8 cellular contexts compared by ENCODE assay signal in the genomic region with DNA sequence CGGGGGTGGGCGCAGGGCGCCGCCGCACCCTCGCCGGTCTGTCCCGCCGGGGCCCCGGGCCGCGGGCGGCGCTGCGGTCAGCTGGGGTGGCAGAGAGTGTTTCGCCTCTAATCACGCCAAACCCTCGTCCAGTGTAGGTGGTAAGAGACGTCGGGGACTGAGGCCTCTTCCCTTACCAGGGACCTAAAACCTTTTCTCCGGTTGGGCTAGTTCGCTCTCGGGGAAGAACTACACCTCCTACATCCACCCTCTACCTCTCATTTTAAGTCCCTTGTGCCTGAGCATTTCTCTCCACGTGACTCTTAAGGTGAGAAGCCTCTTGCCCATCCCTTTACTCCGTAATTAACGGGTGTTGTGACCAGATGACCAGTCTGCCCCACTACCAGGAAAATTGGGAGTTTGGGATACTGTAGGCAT. TPM values are rescaled to one million over a fixed set of nuclear protein-coding genes. Genes with fewer than 3 reads are reported as not detected.
DNase-seq lines count a peak whose midpoint lies in the region; ATAC-seq, FAIRE-seq and TF ChIP-seq lines count a peak whose summit lies in the region.

No MANE protein-coding gene starts in this region.

- peak overlapping the region; percentile 82 for H3K4me3 Mint-ChIP-seq in activated naive CD8-positive, alpha-beta T cell treated with anti-CD3 and anti-CD28 coated beads for 36 hours
- H3K4me3 Mint-ChIP-seq in immature natural killer cell, result peak overlapping the region; percentile 84 to 90 (median 87)

- H3K4me2 ChIP-seq in IMR-90 (ENCODE audit: low read depth, low read length), result peak overlapping the region; percentile 99

- H2BK5ac ChIP-seq in IMR-90 (ENCODE audit: low read depth, low read length, poor library complexity, severe bottlenecking), result peak overlapping the region; percentile 16

- H3K18ac ChIP-seq in IMR-90 (ENCODE audit: low read depth, low read length), result peak overlapping the region; percentile 62

- H3K4me1 ChIP-seq in IMR-90 (ENCODE audit: control insufficient read depth, insufficient read depth, low read length) (peaks cover 6% of the 10 kb centered on the region), spleen (peaks cover 5 to 49% (median 24%) of the 10 kb centered on the region in 6 donors)

- H2BK120ac ChIP-seq in IMR-90 (ENCODE audit: low read depth, low read length), result peak overlapping the region; percentile 63

- H3K23ac ChIP-seq in IMR-90 (ENCODE audit: low read depth, low read length), result peak overlapping the region; percentile 52

- intact Hi-C loops in IMR-90 (cut with micrococcal nuclease) (no loop called here), spleen (cut with DNase I; ENCODE audit: low total_unique reads) (no loop called here)

- H2AK5ac ChIP-seq in IMR-90 (ENCODE audit: low read depth, low read length), result peak overlapping the region; percentile 66

- peaks cover 37% of the 10 kb centered on the region for H3K36me3 Mint-ChIP-seq in activated naive CD8-positive, alpha-beta T cell treated with anti-CD3 and anti-CD28 coated beads for 36 hours
- peaks cover 0 to 4% (median 0%) of the 10 kb centered on the region in 3 donors for H3K36me3 Mint-ChIP-seq in immature natural killer cell

- dilution Hi-C loops in IMR-90 (cut with HindIII; ENCODE audit: low sequenced_read_pairs, unreplicated experiment), result no loop called here

- FAIRE-seq in GM12892 (lab: Jason Lieb, UNC), result peak; percentile 77

- peak overlapping the region; percentile 72 for H3K4me3 ChIP-seq in IMR-90 (ENCODE audit: insufficient read depth, low read depth, low read length)
- peak overlapping the region; percentile 40 to 87 (median 64) for H3K4me3 ChIP-seq in spleen

- H3K27ac Mint-ChIP-seq in activated naive CD8-positive, alpha-beta T cell treated with anti-CD3 and anti-CD28 coated beads for 36 hours, result peak overlapping the region; percentile 81
- H3K27ac Mint-ChIP-seq in immature natural killer cell, result peak overlapping the region; percentile 86 to 96 (median 94)

- peak overlapping the region; percentile 90 for H2AFZ ChIP-seq in IMR-90 (replicated peaks; ENCODE audit: low read length, poor library complexity)

- BruUV-seq in IMR-90 (replicated peaks; lab: Mats Ljungman, UMichigan), result no TSS peak

- H3K9me1 ChIP-seq in IMR-90 (ENCODE audit: insufficient read depth, low read length), result peaks cover 16% of the 10 kb centered on the region

- H3K14ac ChIP-seq in IMR-90 (replicated peaks; ENCODE audit: low read depth, low read length), result peak overlapping the region; percentile 89

- 0 out of 2 replicates have a peak overlapping the region, but pooled peaks have one; percentile 9 for H2BK20ac ChIP-seq in IMR-90 (ENCODE audit: low read depth, low read length)

- peak overlapping the region; percentile 87 for H3K9ac ChIP-seq in IMR-90 (ENCODE audit: low read depth, low read length)

- peak overlapping the region; percentile 92 to 95 for H4K8ac ChIP-seq in IMR-90 (ENCODE audit: low read depth in 2 of 2, low read length in 2 of 2)

- peaks cover under 1% of the 10 kb centered on the region for H3K9me3 Mint-ChIP-seq in activated naive CD8-positive, alpha-beta T cell treated with anti-CD3 and anti-CD28 coated beads for 36 hours
- no peaks in the 10 kb centered on the region for H3K9me3 Mint-ChIP-seq in immature natural killer cell

- H4K5ac ChIP-seq in IMR-90 (ENCODE audit: low read depth, low read length), result peak overlapping the region; percentile 62

- peak overlapping the region; percentile 68 for H2AK9ac ChIP-seq in IMR-90 (replicated peaks; ENCODE audit: low read depth, low read length, poor library complexity)

- H3K27me3 ChIP-seq in IMR-90 (ENCODE audit: control insufficient read depth, insufficient read depth, low read length) (no peaks in the 10 kb centered on the region), spleen (replicated peaks in 1 of 7) (no peaks in the 10 kb centered on the region)

- peak overlapping the region; percentile 82 for H3K56ac ChIP-seq in IMR-90 (ENCODE audit: extremely low read depth, insufficient read depth, low read length)

- H3K27ac ChIP-seq in IMR-90 (ENCODE audit: insufficient read depth, low read length) (peak overlapping the region; percentile 65), spleen (peak overlapping the region in 7 of 8 donors; percentile 80 to 96 (median 93))

- H3K4me1 Mint-ChIP-seq in activated naive CD8-positive, alpha-beta T cell treated with anti-CD3 and anti-CD28 coated beads for 36 hours, result peaks cover 37% of the 10 kb centered on the region
- peaks cover 48 to 54% of the 10 kb centered on the region in 2 donors for H3K4me1 Mint-ChIP-seq in immature natural killer cell

- no CpG with 5 or more reads among the region's 26 CpGs for WGBS in IMR-90 (ENCODE audit: extremely low coverage in 2 of 2, insufficient read length in 1 of 2), 2 experiments
- WGBS in spleen, 5 donors, result 1 to 2% (median 1%) methylated on average over 10 to 26 of the region's 26 CpGs

- ATAC-seq in GM21576 (IDR thresholded peaks at IDR 0.05; ENCODE audit: unreplicated experiment) (peak; percentile 29), IMR-90 (ENCODE audit: low read depth) (peak; percentile 47)

- peaks cover 17 to 43% of the 10 kb centered on the region in 2 experiments for H3K79me1 ChIP-seq in IMR-90 (ENCODE audit: low read depth in 1 of 2, low read length in 2 of 2)

- DNase-seq in GM12892 (ENCODE audit: insufficient read length) (no peak), IMR-90 (peak; percentile 19), immature natural killer cell (no peak), spleen (no peak), amniotic stem cell (lab: John Stamatoyannopoulos, UW) (no peak), MV-4-11 (lab: John Stamatoyannopoulos, UW) (no peak)
- no peak for DNase-seq in activated naive CD8-positive, alpha-beta T cell treated with anti-CD3 and anti-CD28 coated beads for 36 hours

- H3K36me3 ChIP-seq in IMR-90 (ENCODE audit: control insufficient read depth, insufficient read depth, low read length) (peaks cover 8% of the 10 kb centered on the region; the same call in 1 of the 2 replicates), spleen (peaks cover 0 to 7% (median 0%) of the 10 kb centered on the region in 6 donors)

- H3K4ac ChIP-seq in IMR-90 (ENCODE audit: low read depth, low read length), result peak overlapping the region; percentile 90

- H3K9me3 ChIP-seq in IMR-90 (ENCODE audit: control insufficient read depth, insufficient read depth, low read length) (no peaks in the 10 kb centered on the region), spleen (peaks cover 0 to 11% (median 3%) of the 10 kb centered on the region in 8 donors)

- H4K20me1 ChIP-seq in IMR-90 (ENCODE audit: insufficient read depth, low read length), result no peaks in the 10 kb centered on the region; the same call in 1 of the 2 replicates

- H2BK15ac ChIP-seq in IMR-90 (ENCODE audit: low read depth, low read length), result no peak overlapping the region

- peak overlapping the region; percentile 78 for H4K91ac ChIP-seq in IMR-90 (ENCODE audit: insufficient read depth, low read depth, low read length)

- TF ChIP-seq RAD21 in IMR-90 (IDR thresholded peaks at IDR 0.05; ENCODE audit: low read length), result 0 out of 2 replicates have a peak, but pooled peaks have one; percentile 2

- TF ChIP-seq POLR2A in GM12892 (IDR thresholded peaks at IDR 0.05; ENCODE audit: low read depth, low read length) (no peak), IMR-90 (IDR thresholded peaks at IDR 0.05; ENCODE audit: low read depth, low read length) (no peak), spleen (IDR thresholded peaks at IDR 0.05) (no peak)

- CTCF ChIA-PET in IMR-90 (lab: Yijun Ruan, JAX), result no interaction called here

- POLR2A ChIA-PET in IMR-90 (lab: Charles Lee; ENCODE audit: unreplicated experiment), result interaction anchor here (0.6 kb wide), 1 partner anchor 50 kb away, joined by 4 read pairs; no protein-coding TSS in a partner anchor

- in situ Hi-C loops in IMR-90 (cut with MboI; ENCODE audit: low sequenced_read_pairs), result no loop called here

- no peaks in the 10 kb centered on the region for H3K27me3 Mint-ChIP-seq in activated naive CD8-positive, alpha-beta T cell treated with anti-CD3 and anti-CD28 coated beads for 36 hours
- H3K27me3 Mint-ChIP-seq in immature natural killer cell (ENCODE audit: low read depth in 3 of 3), result peaks cover 2 to 15% (median 5%) of the 10 kb centered on the region in 3 donors

- TF ChIP-seq CTCF in IMR-90 (conservative IDR thresholded peaks at IDR 0.05; ENCODE audit: low read depth, low read length) (no peak), spleen (IDR thresholded peaks at IDR 0.05 in 8 of 11, conservative IDR thresholded peaks at IDR 0.05 in 3 of 11) (no peak)

TF ChIP-seq in IMR-90, 13 proteins besides CTCF, POLR2A, EP300 and RAD21 (continues in another document):
- no peak for TF ChIP-seq CHD1 (IDR thresholded peaks at IDR 0.05; ENCODE audit: low read depth, low read length)
- no peak for TF ChIP-seq SMC3 (IDR thresholded peaks at IDR 0.05; ENCODE audit: low read depth, low read length)
- TF ChIP-seq RFX5 (IDR thresholded peaks at IDR 0.05; ENCODE audit: low read depth, low read length), result no peak
- TF ChIP-seq ELK1 (IDR thresholded peaks at IDR 0.05; ENCODE audit: borderline replicate concordance, low read depth, low read length), result no peak

RNA-seq across cellular contexts. Expression of gene TMEM42, which starts 0.5 kb away (rescaled TPM):
- 15.3 TPM for polyA plus RNA-seq in GM12892 (2012; ENCODE audit: missing spikeins)
- total RNA-seq in IMR-90 (2012; rRNA removed) (10.3 and 13.1 TPM in 2 replicates), spleen (10 to 100 TPM in 6 of 7 donors, 1 to 10 TPM in 1; 9.5 to 15.8 (median 14.3) TPM)
- polyA plus RNA-seq in IMR-90 (2012; rRNA removed) (23.7 and 24.7 TPM in 2 replicates), immature natural killer cell (10 to 100 TPM; 27.9 to 54.2 (median 43.3) TPM), spleen (10 to 100 TPM; 28.8 to 32.4 (median 30.8) TPM)
- polyA plus RNA-seq in IMR-90 (2012; cell fraction: cytosol; rRNA removed), result 25.2 and 26.0 TPM in 2 replicates
- polyA plus RNA-seq in IMR-90 (2012; cell fraction: nucleus; rRNA removed; ENCODE audit: low replicate concordance), result 23.8 and 28.1 TPM in 2 replicates
- 1 to 10 TPM; 6.9 to 7.7 TPM for total RNA-seq in activated naive CD8-positive, alpha-beta T cell treated with anti-CD3 and anti-CD28 coated beads for 36 hours

RNA-seq across cellular contexts. Expression of gene TGM4, which starts 12.2 kb away (rescaled TPM):
- not detected for polyA plus RNA-seq in GM12892 (2012; ENCODE audit: missing spikeins)
- total RNA-seq in IMR-90 (2012; rRNA removed) (under 0.01 TPM in 1 of 2 replicates, not detected in the other), spleen (not detected)
- polyA plus RNA-seq in IMR-90 (2012; rRNA removed) (0.03 and 0.10 TPM in 2 replicates), immature natural killer cell (under 1 TPM in 1 of 3 donors, not detected in 2; 0.15 TPM), spleen (not detected)
- 0.01 TPM in 1 of 2 replicates, not detected in the other for polyA plus RNA-seq in IMR-90 (2012; cell fraction: cytosol; rRNA removed)
- polyA plus RNA-seq in IMR-90 (2012; cell fraction: nucleus; rRNA removed; ENCODE audit: low replicate concordance), result 0.07 and 0.09 TPM in 2 replicates
- total RNA-seq in activated naive CD8-positive, alpha-beta T cell treated with anti-CD3 and anti-CD28 coated beads for 36 hours, result not detected
